40 cellular contexts compared by ENCODE assay signal in genomic region chr16:57209780-57210179, GRCh38.
"Had no signal": no experiment of that assay in that cellular context is flagged by ENCODE, and none has a peak within 500 bp of the region (broad histone marks: within the 10 kb centered on the region; RNA-seq: fewer than 3 reads in every experiment).

No MANE protein-coding gene starts in this region.

- H3K4me1 ChIP-seq: adrenal gland, ascending aorta, body of pancreas, breast epithelium had no signal

- DNase-seq: activated effector memory CD4-positive, alpha-beta T cell treated with anti-CD3 and anti-CD28 coated beads, Interleukin-2, amount 50 U/mL, for 16 hours; activated effector memory CD4-positive, alpha-beta T cell treated with Interleukin-2 at 50 U/mL for 16 hours; activated gamma-delta T cell; activated gamma-delta T cell treated with Interleukin-2 at 50 U/mL for 16 hours; activated naive CD4-positive, alpha-beta T cell; activated naive CD4-positive, alpha-beta T cell treated with anti-CD3 and anti-CD28 coated beads for 36 hours; activated naive CD4-positive, alpha-beta T cell treated with anti-CD3 and anti-CD28 coated beads, Interleukin-2, amount 10 ng/mL, durations not matched to agents 7 days and 5 days; activated naive CD4-positive, alpha-beta T cell treated with anti-CD3 and anti-CD28 coated beads, Interleukin-2, amount 50 U/mL, for 16 hours; activated naive CD4-positive, alpha-beta T cell treated with Interleukin-2 at 50 U/mL for 16 hours; activated naive CD8-positive, alpha-beta T cell treated with anti-CD3 and anti-CD28 coated beads for 36 hours; activated naive CD8-positive, alpha-beta T cell treated with anti-CD3 and anti-CD28 coated beads, Interleukin-2, amount 10 ng/mL, durations not matched to agents 7 days and 5 days; activated naive CD8-positive, alpha-beta T cell treated with anti-CD3 and anti-CD28 coated beads, Interleukin-2, amount 50 U/mL, for 24 hours; activated T-cell treated with anti-CD3 and anti-CD28 coated beads, Interleukin-2, amount 50 U/mL, for 1 hour; activated T-cell treated with anti-CD3 and anti-CD28 coated beads, Interleukin-2, amount 50 U/mL, for 24 hours; activated T-cell treated with anti-CD3 and anti-CD28 coated beads, Interleukin-2, amount 50 U/mL, for 4 hours; activated T-cell treated with anti-CD3 and anti-CD28 coated beads, Interleukin-2, amount 50 U/mL, for 48 hours; activated T-cell treated with anti-CD3 and anti-CD28 coated beads, Interleukin-2, amount 50 U/mL, for 72 hours; adrenal gland; amniotic stem cell; amygdala; anterior cingulate cortex; aorta; body of pancreas; brain microvascular endothelial cell; caudate nucleus; central memory CD4-positive, alpha-beta T cell; cerebellar nuclear complex had no signal

- H3K27me3 Mint-ChIP-seq: activated naive CD4-positive, alpha-beta T cell treated with anti-CD3 and anti-CD28 coated beads, Interleukin-2, amount 10 ng/mL, durations not matched to agents 7 days and 5 days; activated naive CD4-positive, alpha-beta T cell treated with anti-CD3 and anti-CD28 coated beads, Interleukin-2, amount 50 U/mL, for 24 hours; activated naive CD8-positive, alpha-beta T cell; activated naive CD8-positive, alpha-beta T cell treated with anti-CD3 and anti-CD28 coated beads for 36 hours; activated naive CD8-positive, alpha-beta T cell treated with anti-CD3 and anti-CD28 coated beads, Interleukin-2, amount 10 ng/mL, durations not matched to agents 7 days and 5 days; activated naive CD8-positive, alpha-beta T cell treated with anti-CD3 and anti-CD28 coated beads, Interleukin-2, amount 50 U/mL, for 24 hours; activated T-cell treated with anti-CD3 and anti-CD28 coated beads, Interleukin-2, amount 50 U/mL, for 24 hours; activated T-helper 17 cell treated with anti-CD3 and anti-CD28 coated beads, Interleukin-2, amount 50 U/mL, for 72 hours; brain; central memory CD8-positive, alpha-beta T cell had no signal

- H3K9me3 ChIP-seq: adrenal gland, ascending aorta, body of pancreas, breast epithelium had no signal

- H3K27ac ChIP-seq: adrenal gland, ascending aorta, body of pancreas, brain microvascular endothelial cell, breast epithelium, cardiac muscle cell had no signal

- ATAC-seq: activated naive CD4-positive, alpha-beta T cell treated with anti-CD3 and anti-CD28 coated beads, Interleukin-2, amount 50 U/mL, for 72 hours; activated naive CD8-positive, alpha-beta T cell treated with anti-CD3 and anti-CD28 coated beads, Interleukin-2, amount 50 U/mL, for 24 hours; activated T-cell treated with anti-CD3 and anti-CD28 coated beads, Interleukin-2, amount 50 U/mL, for 4 hours; activated T-cell treated with anti-CD3 and anti-CD28 coated beads, Interleukin-2, amount 50 U/mL, for 72 hours; activated T-helper 17 cell treated with anti-CD3 and anti-CD28 coated beads, Interleukin-2, amount 50 U/mL, for 72 hours; body of pancreas had no signal

- FAIRE-seq: astrocyte, bronchial epithelial cell had no signal

- H3K9me3 Mint-ChIP-seq: activated naive CD4-positive, alpha-beta T cell treated with anti-CD3 and anti-CD28 coated beads, Interleukin-2, amount 10 ng/mL, durations not matched to agents 7 days and 5 days; activated naive CD4-positive, alpha-beta T cell treated with anti-CD3 and anti-CD28 coated beads, Interleukin-2, amount 50 U/mL, for 24 hours; activated T-cell treated with anti-CD3 and anti-CD28 coated beads, Interleukin-2, amount 50 U/mL, for 4 hours; activated T-cell treated with anti-CD3 and anti-CD28 coated beads, Interleukin-2, amount 50 U/mL, for 72 hours; activated T-helper 17 cell treated with anti-CD3 and anti-CD28 coated beads, Interleukin-2, amount 50 U/mL, for 72 hours; brain; central memory CD8-positive, alpha-beta T cell had no signal

- H3K27me3 ChIP-seq: adrenal gland, ascending aorta, body of pancreas, brain microvascular endothelial cell, breast epithelium, cardiac muscle cell had no signal

- H3K36me3 ChIP-seq: breast epithelium had no signal

- H3K4me3 ChIP-seq: adrenal gland, ascending aorta, body of pancreas, breast epithelium, cardiac muscle cell had no signal

- H3K27ac Mint-ChIP-seq: activated naive CD4-positive, alpha-beta T cell treated with anti-CD3 and anti-CD28 coated beads for 36 hours; activated naive CD4-positive, alpha-beta T cell treated with anti-CD3 and anti-CD28 coated beads, Interleukin-2, amount 10 ng/mL, durations not matched to agents 7 days and 5 days; activated naive CD4-positive, alpha-beta T cell treated with anti-CD3 and anti-CD28 coated beads, Interleukin-2, amount 50 U/mL, for 24 hours; activated naive CD4-positive, alpha-beta T cell treated with anti-CD3 and anti-CD28 coated beads, Interleukin-2, amount 50 U/mL, for 72 hours; activated naive CD8-positive, alpha-beta T cell; activated naive CD8-positive, alpha-beta T cell treated with anti-CD3 and anti-CD28 coated beads for 36 hours; activated naive CD8-positive, alpha-beta T cell treated with anti-CD3 and anti-CD28 coated beads, Interleukin-2, amount 10 ng/mL, durations not matched to agents 7 days and 5 days; activated naive CD8-positive, alpha-beta T cell treated with anti-CD3 and anti-CD28 coated beads, Interleukin-2, amount 50 U/mL, for 24 hours; activated T-cell treated with anti-CD3 and anti-CD28 coated beads, Interleukin-2, amount 50 U/mL, for 24 hours; activated T-cell treated with anti-CD3 and anti-CD28 coated beads, Interleukin-2, amount 50 U/mL, for 72 hours; activated T-helper 1 cell treated with anti-CD3 and anti-CD28 coated beads, Interleukin-12 subunit alpha, Interleukin-12 subunit beta, Interleukin-2, Interleukin-4 antibody, amounts not matched to agents 30 ng/mL and 10 ng/mL and 1 ng/mL, durations not matched to agents 14 hours and 24 hours and 36 hours; activated T-helper 17 cell treated with anti-CD3 and anti-CD28 coated beads, Interleukin-2, amount 50 U/mL, for 72 hours; activated T-helper 2 cell treated with anti-CD3 and anti-CD28 coated beads, Interferon-gamma antibody, Interleukin-2, Interleukin-4, amounts not matched to agents 10 μg/mL and 5 μg/mL and 100 μg/mL, durations not matched to agents 14 hours and 24 hours and 36 hours; brain had no signal

- H3K4me3 Mint-ChIP-seq: activated naive CD4-positive, alpha-beta T cell treated with anti-CD3 and anti-CD28 coated beads for 36 hours; activated naive CD4-positive, alpha-beta T cell treated with anti-CD3 and anti-CD28 coated beads, Interleukin-2, amount 10 ng/mL, durations not matched to agents 7 days and 5 days; activated naive CD4-positive, alpha-beta T cell treated with anti-CD3 and anti-CD28 coated beads, Interleukin-2, amount 50 U/mL, for 24 hours; activated naive CD8-positive, alpha-beta T cell; activated naive CD8-positive, alpha-beta T cell treated with anti-CD3 and anti-CD28 coated beads for 36 hours; activated naive CD8-positive, alpha-beta T cell treated with anti-CD3 and anti-CD28 coated beads, Interleukin-2, amount 10 ng/mL, durations not matched to agents 7 days and 5 days; activated naive CD8-positive, alpha-beta T cell treated with anti-CD3 and anti-CD28 coated beads, Interleukin-2, amount 50 U/mL, for 24 hours; activated T-cell treated with anti-CD3 and anti-CD28 coated beads, Interleukin-2, amount 50 U/mL, for 24 hours; activated T-cell treated with anti-CD3 and anti-CD28 coated beads, Interleukin-2, amount 50 U/mL, for 4 hours; activated T-cell treated with anti-CD3 and anti-CD28 coated beads, Interleukin-2, amount 50 U/mL, for 72 hours; activated T-helper 1 cell treated with anti-CD3 and anti-CD28 coated beads, Interleukin-12 subunit alpha, Interleukin-12 subunit beta, Interleukin-2, Interleukin-4 antibody, amounts not matched to agents 30 ng/mL and 10 ng/mL and 1 ng/mL, durations not matched to agents 14 hours and 24 hours and 36 hours; activated T-helper 17 cell treated with anti-CD3 and anti-CD28 coated beads, Interleukin-2, amount 50 U/mL, for 72 hours; brain; central memory CD8-positive, alpha-beta T cell had no signal

- H3K4me1 Mint-ChIP-seq: activated naive CD4-positive, alpha-beta T cell treated with anti-CD3 and anti-CD28 coated beads, Interleukin-2, amount 10 ng/mL, durations not matched to agents 7 days and 5 days; activated naive CD8-positive, alpha-beta T cell treated with anti-CD3 and anti-CD28 coated beads for 36 hours; activated naive CD8-positive, alpha-beta T cell treated with anti-CD3 and anti-CD28 coated beads, Interleukin-2, amount 10 ng/mL, durations not matched to agents 7 days and 5 days; activated naive CD8-positive, alpha-beta T cell treated with anti-CD3 and anti-CD28 coated beads, Interleukin-2, amount 50 U/mL, for 24 hours; activated T-helper 17 cell treated with anti-CD3 and anti-CD28 coated beads, Interleukin-2, amount 50 U/mL, for 72 hours; brain had no signal
